Comparison of ENCODE assay signal across 6 cellular contexts in genomic region chr4:143528046-143528445, GRCh38. TPM values are rescaled to one million over a fixed set of nuclear protein-coding genes. Genes with fewer than 3 reads are reported as not detected.
A peak's percentile ranks its signal among the peaks of the same experiment; 100 is the strongest.
DNase-seq lines count a peak whose midpoint lies in the region; ATAC-seq, FAIRE-seq and TF ChIP-seq lines count a peak whose summit lies in the region.
"Not testable (repeated sequence)": the region's sequence is repeated elsewhere in the genome, so short reads cannot be mapped to it uniquely, and the experiment has no call there.

No MANE protein-coding gene starts in this region.

- H3K4me1 Mint-ChIP-seq in WTC11; osteocyte (ENCODE audit: unreplicated experiment): not testable (repeated sequence)
- peaks cover 19% of the 10 kb centered on the region for H3K4me1 Mint-ChIP-seq in activated naive CD4-positive, alpha-beta T cell treated with anti-CD3 and anti-CD28 coated beads for 36 hours (ENCODE audit: low read depth)

- intact Hi-C loops in activated naive CD4-positive, alpha-beta T cell treated with anti-CD3 and anti-CD28 coated beads for 36 hours (cut with micrococcal nuclease); GM12878 (cut with micrococcal nuclease; ENCODE audit: unreplicated experiment): not testable (repeated sequence)

- CTCF ChIA-PET in WTC11 (lab: Charles Lee); activated naive CD4-positive, alpha-beta T cell treated with anti-CD3 and anti-CD28 coated beads for 36 hours (lab: Charles Lee); GM12878 (lab: Yijun Ruan, JAX): not testable (repeated sequence)

- peaks cover 76% of the 10 kb centered on the region for H3K36me3 Mint-ChIP-seq in WTC11
- H3K36me3 Mint-ChIP-seq in activated naive CD4-positive, alpha-beta T cell treated with anti-CD3 and anti-CD28 coated beads for 36 hours (ENCODE audit: low read depth), result peaks cover 46% of the 10 kb centered on the region
- peaks cover 67% of the 10 kb centered on the region for H3K36me3 Mint-ChIP-seq in osteocyte (ENCODE audit: unreplicated experiment)

- H3K9me3 Mint-ChIP-seq in WTC11; activated naive CD4-positive, alpha-beta T cell treated with anti-CD3 and anti-CD28 coated beads for 36 hours; osteocyte (ENCODE audit: unreplicated experiment): not testable (repeated sequence)

- not testable (repeated sequence) for DNase-seq in WTC11 (ENCODE audit: low spot score); activated naive CD4-positive, alpha-beta T cell treated with anti-CD3 and anti-CD28 coated beads for 36 hours; GM12878 (ENCODE audit: low read depth, low spot score); osteocyte (ENCODE audit: extremely low spot score, unreplicated experiment)
- DNase-seq in bronchial epithelial cell (ENCODE audit: low read depth) (peak; percentile 52), epithelial cell of esophagus (ENCODE audit: low read depth) (peak; percentile 53)

- RAD21 ChIA-PET in GM12878 (lab: Charles Lee; ENCODE audit: unreplicated experiment), result not testable (repeated sequence)

- H3K4me1 ChIP-seq in GM12878 (ENCODE audit: control insufficient read depth, insufficient read depth, low read length), result not testable (repeated sequence)

- peaks cover 0 to 31% of the 10 kb centered on the region in 2 experiments; a peak in 3 of 4 replicates for H3K36me3 ChIP-seq in GM12878 (ENCODE audit: control insufficient read depth in 2 of 2, insufficient read depth in 2 of 2, low read length in 1 of 2)
- not testable (repeated sequence) for H3K36me3 ChIP-seq in bronchial epithelial cell (ENCODE audit: control insufficient read depth, insufficient read depth, low read length)

- not testable (repeated sequence) for TF ChIP-seq RAD21 in GM12878 (IDR thresholded peaks at IDR 0.05; ENCODE audit: insufficient read depth, low read depth, low read length)

- BruUV-seq in GM12878 (replicated peaks; lab: Mats Ljungman, UMichigan), result TSS peak; percentile 2

- not testable (repeated sequence) for TF ChIP-seq EP300 in GM12878 (IDR thresholded peaks at IDR 0.05; ENCODE audit: borderline replicate concordance in 1 of 2, control insufficient read depth in 1 of 2, low read depth in 2 of 2, low read length in 2 of 2)

- TF ChIP-seq POLR2A in GM12878 (IDR thresholded peaks at IDR 0.05; ENCODE audit: low read depth, low read length), result not testable (repeated sequence)

- H3K79me2 ChIP-seq in GM12878 (ENCODE audit: control insufficient read depth, insufficient read depth, low read length), result not testable (repeated sequence)

- not testable (repeated sequence) for H3K27ac ChIP-seq in GM12878 (ENCODE audit: control insufficient read depth, insufficient read depth)

- SMC1A ChIA-PET in GM12878 (lab: Charles Lee; ENCODE audit: uncharacterized antibody, unreplicated experiment), result interaction anchor here (0.8 kb wide), 1 partner anchor 111 kb away, joined by 3 read pairs; no protein-coding TSS in a partner anchor

- H3K9me3 ChIP-seq in GM12878 (replicated peaks; ENCODE audit: control insufficient read depth, insufficient read depth, low read length), result not testable (repeated sequence)

- H3K4me2 ChIP-seq in GM12878 (ENCODE audit: control insufficient read depth, insufficient read depth), result not testable (repeated sequence)

- H3K4me3 ChIP-seq in GM12878; bronchial epithelial cell (ENCODE audit: low read depth, low read length); epithelial cell of esophagus (ENCODE audit: low read length): not testable (repeated sequence)

- H3K27me3 ChIP-seq in GM12878 (replicated peaks in 1 of 2; ENCODE audit: control insufficient read depth in 2 of 2, insufficient read depth in 2 of 2, low read length in 1 of 2); bronchial epithelial cell (ENCODE audit: control insufficient read depth, insufficient read depth, low read length): not testable (repeated sequence)

- H3K27ac Mint-ChIP-seq in WTC11 (peak overlapping the region; percentile 66), osteocyte (ENCODE audit: unreplicated experiment) (peak overlapping the region; percentile 11)
- peak overlapping the region; percentile 70 for H3K27ac Mint-ChIP-seq in activated naive CD4-positive, alpha-beta T cell treated with anti-CD3 and anti-CD28 coated beads for 36 hours

- in situ Hi-C loops in GM12878 (cut with MboI), result loop anchor here (25.0 kb wide), 1 partner anchor 1584 kb away; no protein-coding TSS in a partner anchor

- TF ChIP-seq CTCF in WTC11 (IDR thresholded peaks at IDR 0.05); GM12878 (IDR thresholded peaks at IDR 0.05 in 2 of 3, conservative IDR thresholded peaks at IDR 0.05 in 1 of 3; ENCODE audit: control insufficient read depth in 2 of 3, extremely low read depth in 1 of 3, insufficient read depth in 1 of 3, low read depth in 3 of 3, low read length in 3 of 3); bronchial epithelial cell (IDR thresholded peaks at IDR 0.05; ENCODE audit: insufficient read depth, low read length, severe bottlenecking); epithelial cell of esophagus (IDR thresholded peaks at IDR 0.05; ENCODE audit: insufficient read depth, low read depth, low read length, missing control alignments); osteocyte (IDR thresholded peaks at IDR 0.05): not testable (repeated sequence)

- not testable (repeated sequence) for H3K9ac ChIP-seq in GM12878 (ENCODE audit: control insufficient read depth, insufficient read depth, low read length)

- H4K20me1 ChIP-seq in GM12878 (ENCODE audit: control insufficient read depth, insufficient read depth), result not testable (repeated sequence)

- H3K4me3 Mint-ChIP-seq in WTC11; activated naive CD4-positive, alpha-beta T cell treated with anti-CD3 and anti-CD28 coated beads for 36 hours; osteocyte (ENCODE audit: unreplicated experiment): not testable (repeated sequence)

- POLR2A ChIA-PET in WTC11 (lab: Charles Lee); GM12878 (lab: Charles Lee): not testable (repeated sequence)

- not testable (repeated sequence) for H2AFZ ChIP-seq in GM12878 (ENCODE audit: control insufficient read depth, low read depth, low read length)

- 96% methylated on average over 4 of the region's 4 CpGs for WGBS in GM12878 (ENCODE audit: insufficient coverage, insufficient replicate concordance, low lambda C conversion rate, missing lambda C conversion rate)

- H3K27me3 Mint-ChIP-seq in WTC11 (ENCODE audit: low read depth); activated naive CD4-positive, alpha-beta T cell treated with anti-CD3 and anti-CD28 coated beads for 36 hours (ENCODE audit: low read depth); osteocyte (ENCODE audit: unreplicated experiment): not testable (repeated sequence)

- not testable (repeated sequence) for FAIRE-seq in GM12878 (lab: Jason Lieb, UNC); bronchial epithelial cell (lab: Jason Lieb, UNC)

- not testable (repeated sequence) for ATAC-seq in WTC11, GM12878

RNA-seq across cellular contexts. Expression of gene SMARCA5, which starts 14.5 kb away (rescaled TPM):
- total RNA-seq in WTC11 (2021) (89.6 to 98.8 TPM (median 91.1 TPM) in 3 replicates), GM12878 (2014; rRNA removed) (29.1 and 37.3 TPM in 2 replicates), GM12878 (2014; rRNA removed; fragmentation: Illumina TruSeq; extraction: Trizol) (56.8 and 58.7 TPM in 2 replicates), GM12878 (2021) (47.0 and 49.6 TPM in 2 replicates), bronchial epithelial cell (25.3 and 27.9 TPM in 2 replicates), osteocyte (51.1 and 56.2 TPM in 2 replicates)
- 10 to 100 TPM; 62.4 to 63.5 TPM for total RNA-seq in activated naive CD4-positive, alpha-beta T cell treated with anti-CD3 and anti-CD28 coated beads for 36 hours
- total RNA-seq in GM12878 (2013; cell fraction: nucleolus; rRNA removed), result 73.6 and 76.6 TPM in 2 replicates
- 31.4 TPM for polyA plus RNA-seq in GM12878 (2011; ENCODE audit: low read depth)
- polyA plus RNA-seq in GM12878 (2011; rRNA removed) (29.7 and 57.6 TPM in 2 replicates), GM12878 (2014; fragmentation: Illumina TruSeq; extraction: Trizol) (42.7 and 52.6 TPM in 2 replicates), GM12878 (2014; fragmentation: Nextera tagmentation; extraction: Ambion mirVana) (10 to 100 TPM; 21.7 to 32.2 TPM), GM12878 (2014; rRNA removed) (23.1 and 26.8 TPM in 2 replicates), GM12878 (2016; fragmentation: Nextera tagmentation; extraction: Ambion mirVana) (10 to 100 TPM; 65.4 to 69.6 TPM)
- polyA plus RNA-seq in GM12878 (2011; cell fraction: cytosol; rRNA removed), result 11.8 and 12.7 TPM in 2 replicates
- 18.1 and 19.5 TPM in 2 replicates for polyA plus RNA-seq in GM12878 (2011; cell fraction: nucleus; rRNA removed)
- polyA plus RNA-seq in GM12878 (2012), result 30.3 and 37.2 TPM in 2 replicates
- 23.3 and 32.7 TPM in 2 replicates for polyA minus RNA-seq in GM12878 (2011; rRNA and poly(A)+ RNA removed)
- polyA minus RNA-seq in GM12878 (2011; cell fraction: cytosol; rRNA and poly(A)+ RNA removed), result 21.5 and 24.2 TPM in 2 replicates
- polyA minus RNA-seq in GM12878 (2011; cell fraction: nucleus; rRNA and poly(A)+ RNA removed), result 25.3 and 33.4 TPM in 2 replicates

Comparison
In these comparisons a context has a peak if more than half of its experiments do, and no peak if none do; other contexts are left out.
1. H3K27ac Mint-ChIP-seq: peak in every context shown above with its lines; median percentile 70 in activated naive CD4-positive, alpha-beta T cell treated with anti-CD3 and anti-CD28 coated beads for 36 hours; 66 in WTC11; 11 in osteocyte.